8 cellular contexts compared by ENCODE assay signal in the genomic region with DNA sequence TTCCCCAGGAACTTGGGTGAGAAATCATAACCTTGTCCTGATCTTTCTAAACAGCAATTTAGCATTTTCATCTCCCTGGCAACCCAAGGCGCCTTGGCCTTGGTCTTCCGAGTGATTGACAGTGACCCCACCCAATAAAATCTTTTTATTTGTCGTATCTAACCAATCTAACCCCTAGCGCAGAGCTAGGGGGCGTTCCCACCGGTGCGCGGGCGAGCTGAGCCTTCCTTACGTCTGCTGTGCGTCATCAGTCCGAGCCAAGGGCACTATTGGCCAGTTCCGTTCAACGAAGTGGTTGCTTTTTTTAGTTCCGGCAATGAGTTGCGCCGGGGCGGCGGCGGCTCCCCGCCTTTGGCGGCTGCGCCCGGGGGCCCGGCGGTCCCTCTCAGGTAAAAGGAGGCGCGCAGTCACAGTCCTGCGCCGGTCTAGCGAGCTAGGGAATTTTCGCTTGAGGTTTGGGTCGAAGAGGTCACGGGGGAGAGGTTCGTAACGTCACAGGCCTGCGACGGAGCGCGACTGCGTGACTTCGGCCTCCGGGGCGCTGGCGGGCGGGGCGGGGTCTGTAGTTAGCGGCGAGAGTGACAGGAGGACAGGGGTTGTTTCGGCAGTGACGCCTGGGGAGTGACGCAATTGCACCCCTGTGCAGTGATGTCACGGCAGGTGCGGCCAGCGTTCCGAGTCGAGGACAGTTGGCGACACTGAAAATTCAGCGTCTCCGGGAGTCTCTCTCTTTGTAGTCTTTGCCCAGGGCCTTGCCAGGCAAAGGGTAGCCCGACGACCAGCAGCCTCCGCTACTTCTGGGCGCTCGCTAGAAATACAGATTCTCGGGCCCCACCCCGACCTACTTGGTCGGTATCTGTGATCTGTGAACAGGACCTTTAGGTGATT. TPM values are rescaled to one million over a fixed set of nuclear protein-coding genes. Genes with fewer than 3 reads are reported as not detected.
DNase-seq lines count a peak whose midpoint lies in the region; ATAC-seq and TF ChIP-seq lines count a peak whose summit lies in the region.

Gene COQ7 (plus strand): TSS at position 266 of the 888 bp plus-strand sequence. CDS start 51 bp downstream, at position 317.

- H3K27ac ChIP-seq in CD8-positive, alpha-beta memory T cell (ENCODE audit: low read depth, low read length): peak within 1 kb of the TSS; percentile 100
- H3K27ac ChIP-seq in lung (ENCODE audit: low read depth in 1 of 2, low read length in 1 of 2): peak within 1 kb of the TSS; percentile 99

- H3K36me3 ChIP-seq in CD8-positive, alpha-beta memory T cell (ENCODE audit: insufficient read depth, low read length): no peaks in the 10 kb centered on the region
- peaks cover 0 to 2% of the 10 kb centered on the region in 2 donors for H3K36me3 ChIP-seq in lung (ENCODE audit: control insufficient read depth in 2 of 2, insufficient read depth in 2 of 2, low read length in 2 of 2)

- TF ChIP-seq CTCF in GM20000 (IDR thresholded peaks at IDR 0.05; ENCODE audit: extremely low read depth, missing control alignments) (no peak), lung (IDR thresholded peaks at IDR 0.05; ENCODE audit: control extremely low read depth, extremely low read depth) (no peak)

- no peaks in the 10 kb centered on the region for H3K9me3 ChIP-seq in CD8-positive, alpha-beta memory T cell (ENCODE audit: low read length)
- H3K9me3 ChIP-seq in lung (ENCODE audit: control insufficient read depth in 2 of 2, insufficient read depth in 1 of 2, low read length in 1 of 2): no peaks in the 10 kb centered on the region

- H3K9me3 Mint-ChIP-seq in CD8-positive, alpha-beta memory T cell: no peaks in the 10 kb centered on the region

- H3K4me1 ChIP-seq in CD8-positive, alpha-beta memory T cell (ENCODE audit: insufficient read depth, low read length): peaks cover 14% of the 10 kb centered on the region
- H3K4me1 ChIP-seq in lung (ENCODE audit: control insufficient read depth in 2 of 2, insufficient read depth in 2 of 2, low read length in 2 of 2): peaks cover 2 to 3% of the 10 kb centered on the region in 2 donors

- peaks cover 0 to 19% (median 2%) of the 10 kb centered on the region in 3 donors for H3K36me3 Mint-ChIP-seq in CD8-positive, alpha-beta memory T cell

- H3K27ac Mint-ChIP-seq in CD8-positive, alpha-beta memory T cell: peak within 1 kb of the TSS; percentile 92 to 100 (median 98)

- peaks cover 8 to 22% (median 19%) of the 10 kb centered on the region in 3 donors for H3K4me1 Mint-ChIP-seq in CD8-positive, alpha-beta memory T cell

- peak; percentile 98 for ATAC-seq in lung (ENCODE audit: insufficient read depth, low FRiP score)

- H3K4me3 Mint-ChIP-seq in CD8-positive, alpha-beta memory T cell: peak within 1 kb of the TSS; percentile 92 to 96 (median 95)

- H3K27me3 Mint-ChIP-seq in CD8-positive, alpha-beta memory T cell: peaks cover 1 to 3% of the 10 kb centered on the region in 2 donors

- peak; percentile 98 to 99 (median 99) for DNase-seq in CD8-positive, alpha-beta memory T cell
- DNase-seq in GM20000 (ENCODE audit: low spot score) (peak; percentile 95), HT-29 (ENCODE audit: low spot score) (peak; percentile 99), NOMO-1 (lab: John Stamatoyannopoulos, UW; ENCODE audit: unreplicated experiment in 2 of 2) (peak; percentile 98 to 99), lung (ENCODE audit: low spot score) (peak; percentile 97)
- DNase-seq in effector CD8-positive, alpha-beta T cell (lab: John Stamatoyannopoulos, UW): peak; percentile 95
- DNase-seq in stimulated activated CD4-positive, alpha-beta T cell treated with anti-CD3 and anti-CD28 coated beads, TNF-alpha, amount 100 ng/mL, for 4 hours (ENCODE audit: low read depth in 3 of 3): peak; percentile 96 to 98 (median 96)

- WGBS in lung, 2 donors: 0% methylated on average over 68 of the region's 68 CpGs

- no peaks in the 10 kb centered on the region for H3K27me3 ChIP-seq in CD8-positive, alpha-beta memory T cell (ENCODE audit: insufficient read depth, low read length, poor library complexity, severe bottlenecking)
- H3K27me3 ChIP-seq in lung (ENCODE audit: control insufficient read depth, insufficient read depth): no peaks in the 10 kb centered on the region

- H3K4me3 ChIP-seq in CD8-positive, alpha-beta memory T cell (ENCODE audit: low read length): peak within 1 kb of the TSS; percentile 93
- peak within 1 kb of the TSS; percentile 87 for H3K4me3 ChIP-seq in lung

- CTCF ChIA-PET in CD8-positive, alpha-beta memory T cell (lab: Charles Lee): interaction anchor here (0.7 to 1.6 kb wide), 5 partner anchors 9 to 488 kb away, joined by 3 to 9 read pairs (median 3); partner anchors contain the start of genes RPS15A and VPS35L
- CTCF ChIA-PET in activated CD8-positive, alpha-beta memory T cell treated with anti-CD3 and anti-CD28 coated beads for 36 hours (lab: Charles Lee): interaction anchor here (1.6 kb wide), 1 partner anchor 488 kb away, joined by 4 read pairs; the partner anchor contains the start of gene VPS35L

- POLR2A ChIA-PET in CD8-positive, alpha-beta memory T cell (lab: Charles Lee): interaction anchor here (0.6 to 1.0 kb wide), 3 partner anchors 28 to 457 kb away, joined by 3 to 4 read pairs (median 3); partner anchors contain the start of genes ARL6IP1 and CCP110
- POLR2A ChIA-PET in activated CD8-positive, alpha-beta memory T cell treated with anti-CD3 and anti-CD28 coated beads for 36 hours (lab: Charles Lee): interaction anchor here (0.5 to 1.6 kb wide), 4 partner anchors 14 to 278 kb away, joined by 3 to 15 read pairs (median 4); partner anchors contain the start of gene RPS15A

RNA-seq across cellular contexts. Expression of gene COQ7, which starts in this region (rescaled TPM):
- total RNA-seq in CD8-positive, alpha-beta memory T cell: 10 to 100 TPM; 22.4 TPM
- polyA plus RNA-seq in CD8-positive, alpha-beta memory T cell: 13.2 TPM
- total RNA-seq in HT-29 (2014; rRNA removed; shearing (Covaris generic)): 34.5 and 36.6 TPM in 2 replicates
- total RNA-seq in activated CD8-positive, alpha-beta memory T cell treated with anti-CD3 and anti-CD28 coated beads for 36 hours: 10 to 100 TPM; 20.6 to 21.5 TPM
- 10 to 100 TPM; 22.1 to 26.2 TPM for total RNA-seq in lung
- 10 to 100 TPM; 11.1 to 15.4 TPM for polyA plus RNA-seq in lung

Comparison
In these comparisons a context has a peak if more than half of its experiments do, and no peak if none do; other contexts are left out.
1. Peak in every context shown above with its lines: DNase-seq, ATAC-seq, H3K4me3 ChIP-seq and H3K27ac ChIP-seq.